Comparison of ENCODE assay signal across 1 cellular context in the genomic region with DNA sequence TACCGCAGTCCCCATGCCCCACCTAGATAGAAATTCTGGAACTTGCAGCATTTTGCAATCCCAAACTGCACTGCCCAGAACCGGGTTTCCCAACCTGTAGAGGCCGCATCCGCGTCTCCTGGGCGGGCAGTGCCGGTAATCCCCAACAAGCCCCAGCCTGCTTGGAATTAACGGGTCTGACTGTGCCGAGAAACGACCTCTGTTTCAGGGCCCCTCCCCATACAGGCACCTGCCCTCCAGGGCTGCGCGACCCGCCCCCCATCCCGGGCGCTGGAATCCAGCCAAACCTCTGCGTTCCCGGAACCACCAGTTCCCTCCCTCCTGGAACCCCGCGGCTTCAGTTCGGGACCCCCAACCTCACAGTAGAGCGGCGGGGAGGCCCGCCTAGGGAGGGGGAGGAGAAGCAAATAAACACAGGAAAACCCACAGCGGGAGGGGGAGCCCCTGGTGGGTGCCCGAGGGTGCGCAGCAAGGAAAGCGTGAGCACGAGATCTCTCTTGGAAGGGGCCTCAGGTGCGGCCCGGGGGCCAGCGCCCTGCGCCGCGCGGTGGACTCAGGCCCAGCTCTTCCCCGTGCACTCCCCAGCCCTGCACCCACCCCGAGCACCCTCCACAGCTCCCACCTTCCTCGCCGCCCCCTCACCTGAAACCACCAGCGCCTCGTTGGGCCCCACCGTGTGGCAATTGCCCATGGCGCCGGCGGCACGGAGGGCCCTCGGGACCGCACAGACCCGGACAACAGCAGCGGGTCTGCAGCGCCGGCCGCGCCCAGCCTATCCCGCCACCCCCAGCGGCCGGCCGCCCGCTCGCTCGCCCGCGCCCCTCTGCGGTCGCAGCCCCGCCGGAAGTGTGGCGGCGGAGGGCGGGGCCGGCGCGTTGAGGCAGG.
TF ChIP-seq lines count a peak whose summit lies in the region.

A gene with protein sequence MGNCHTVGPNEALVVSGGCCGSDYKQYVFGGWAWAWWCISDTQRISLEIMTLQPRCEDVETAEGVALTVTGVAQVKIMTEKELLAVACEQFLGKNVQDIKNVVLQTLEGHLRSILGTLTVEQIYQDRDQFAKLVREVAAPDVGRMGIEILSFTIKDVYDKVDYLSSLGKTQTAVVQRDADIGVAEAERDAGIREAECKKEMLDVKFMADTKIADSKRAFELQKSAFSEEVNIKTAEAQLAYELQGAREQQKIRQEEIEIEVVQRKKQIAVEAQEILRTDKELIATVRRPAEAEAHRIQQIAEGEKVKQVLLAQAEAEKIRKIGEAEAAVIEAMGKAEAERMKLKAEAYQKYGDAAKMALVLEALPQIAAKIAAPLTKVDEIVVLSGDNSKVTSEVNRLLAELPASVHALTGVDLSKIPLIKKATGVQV (minus strand): TSS at position 850 of the 885 bp plus-strand sequence. CDS start 159 bp downstream, at position 691.

TF ChIP-seq in HepG2, 621 proteins besides CTCF, POLR2A, EP300 and RAD21 (continued from another document and continues in another):
- TF ChIP-seq, protein P1, sequence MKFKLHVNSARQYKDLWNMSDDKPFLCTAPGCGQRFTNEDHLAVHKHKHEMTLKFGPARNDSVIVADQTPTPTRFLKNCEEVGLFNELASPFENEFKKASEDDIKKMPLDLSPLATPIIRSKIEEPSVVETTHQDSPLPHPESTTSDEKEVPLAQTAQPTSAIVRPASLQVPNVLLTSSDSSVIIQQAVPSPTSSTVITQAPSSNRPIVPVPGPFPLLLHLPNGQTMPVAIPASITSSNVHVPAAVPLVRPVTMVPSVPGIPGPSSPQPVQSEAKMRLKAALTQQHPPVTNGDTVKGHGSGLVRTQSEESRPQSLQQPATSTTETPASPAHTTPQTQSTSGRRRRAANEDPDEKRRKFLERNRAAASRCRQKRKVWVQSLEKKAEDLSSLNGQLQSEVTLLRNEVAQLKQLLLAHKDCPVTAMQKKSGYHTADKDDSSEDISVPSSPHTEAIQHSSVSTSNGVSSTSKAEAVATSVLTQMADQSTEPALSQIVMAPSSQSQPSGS (CRISPR knock-in tag; IDR thresholded peaks at IDR 0.05) = no peak
- TF ChIP-seq ZC3H4 (CRISPR knock-in tag; IDR thresholded peaks at IDR 0.05; ENCODE audit: borderline replicate concordance) (0 out of 2 replicates have a peak, but pooled peaks have one; percentile 9), ZNF777 (CRISPR knock-in tag; IDR thresholded peaks at IDR 0.05) (no peak), CENPX (CRISPR knock-in tag; IDR thresholded peaks at IDR 0.05) (no peak), ZNF24 (IDR thresholded peaks at IDR 0.05) (no peak), HOXA9 (CRISPR knock-in tag; IDR thresholded peaks at IDR 0.05; ENCODE audit: borderline replicate concordance) (peak; percentile 60; the same call in 1 of the 2 replicates), ZNF253 (CRISPR knock-in tag; IDR thresholded peaks at IDR 0.05; ENCODE audit: borderline replicate concordance) (peak; percentile 78; the same call in 1 of the 2 replicates), ZBTB38 (CRISPR knock-in tag; IDR thresholded peaks at IDR 0.05) (peak; percentile 82), TBX3 (IDR thresholded peaks at IDR 0.05; ENCODE audit: borderline replicate concordance) (no peak), ZNF329 (CRISPR knock-in tag; IDR thresholded peaks at IDR 0.05; ENCODE audit: low read depth) (0 out of 2 replicates have a peak, but pooled peaks have one; percentile 4), ZNF264 (CRISPR knock-in tag; IDR thresholded peaks at IDR 0.05) (no peak), SATB2 (CRISPR knock-in tag; IDR thresholded peaks at IDR 0.05) (peak; percentile 48; the same call in 1 of the 2 replicates), CENPT (CRISPR knock-in tag; IDR thresholded peaks at IDR 0.05; ENCODE audit: low read depth) (no peak), ZNF557 (CRISPR knock-in tag; IDR thresholded peaks at IDR 0.05) (no peak), JUN (CRISPR knock-in tag; IDR thresholded peaks at IDR 0.05) (0 out of 2 replicates have a peak, but pooled peaks have one; percentile 22), HOXD1 (CRISPR knock-in tag; IDR thresholded peaks at IDR 0.05) (no peak), ZNF530 (CRISPR knock-in tag; IDR thresholded peaks at IDR 0.05; ENCODE audit: low read depth) (no peak)
- TF ChIP-seq, protein P2, sequence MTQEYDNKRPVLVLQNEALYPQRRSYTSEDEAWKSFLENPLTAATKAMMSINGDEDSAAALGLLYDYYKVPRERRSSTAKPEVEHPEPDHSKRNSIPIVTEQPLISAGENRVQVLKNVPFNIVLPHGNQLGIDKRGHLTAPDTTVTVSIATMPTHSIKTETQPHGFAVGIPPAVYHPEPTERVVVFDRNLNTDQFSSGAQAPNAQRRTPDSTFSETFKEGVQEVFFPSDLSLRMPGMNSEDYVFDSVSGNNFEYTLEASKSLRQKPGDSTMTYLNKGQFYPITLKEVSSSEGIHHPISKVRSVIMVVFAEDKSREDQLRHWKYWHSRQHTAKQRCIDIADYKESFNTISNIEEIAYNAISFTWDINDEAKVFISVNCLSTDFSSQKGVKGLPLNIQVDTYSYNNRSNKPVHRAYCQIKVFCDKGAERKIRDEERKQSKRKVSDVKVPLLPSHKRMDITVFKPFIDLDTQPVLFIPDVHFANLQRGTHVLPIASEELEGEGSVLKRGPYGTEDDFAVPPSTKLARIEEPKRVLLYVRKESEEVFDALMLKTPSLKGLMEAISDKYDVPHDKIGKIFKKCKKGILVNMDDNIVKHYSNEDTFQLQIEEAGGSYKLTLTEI (CRISPR knock-in tag; conservative IDR thresholded peaks at IDR 0.05) = no peak
- TF ChIP-seq, protein P3, sequence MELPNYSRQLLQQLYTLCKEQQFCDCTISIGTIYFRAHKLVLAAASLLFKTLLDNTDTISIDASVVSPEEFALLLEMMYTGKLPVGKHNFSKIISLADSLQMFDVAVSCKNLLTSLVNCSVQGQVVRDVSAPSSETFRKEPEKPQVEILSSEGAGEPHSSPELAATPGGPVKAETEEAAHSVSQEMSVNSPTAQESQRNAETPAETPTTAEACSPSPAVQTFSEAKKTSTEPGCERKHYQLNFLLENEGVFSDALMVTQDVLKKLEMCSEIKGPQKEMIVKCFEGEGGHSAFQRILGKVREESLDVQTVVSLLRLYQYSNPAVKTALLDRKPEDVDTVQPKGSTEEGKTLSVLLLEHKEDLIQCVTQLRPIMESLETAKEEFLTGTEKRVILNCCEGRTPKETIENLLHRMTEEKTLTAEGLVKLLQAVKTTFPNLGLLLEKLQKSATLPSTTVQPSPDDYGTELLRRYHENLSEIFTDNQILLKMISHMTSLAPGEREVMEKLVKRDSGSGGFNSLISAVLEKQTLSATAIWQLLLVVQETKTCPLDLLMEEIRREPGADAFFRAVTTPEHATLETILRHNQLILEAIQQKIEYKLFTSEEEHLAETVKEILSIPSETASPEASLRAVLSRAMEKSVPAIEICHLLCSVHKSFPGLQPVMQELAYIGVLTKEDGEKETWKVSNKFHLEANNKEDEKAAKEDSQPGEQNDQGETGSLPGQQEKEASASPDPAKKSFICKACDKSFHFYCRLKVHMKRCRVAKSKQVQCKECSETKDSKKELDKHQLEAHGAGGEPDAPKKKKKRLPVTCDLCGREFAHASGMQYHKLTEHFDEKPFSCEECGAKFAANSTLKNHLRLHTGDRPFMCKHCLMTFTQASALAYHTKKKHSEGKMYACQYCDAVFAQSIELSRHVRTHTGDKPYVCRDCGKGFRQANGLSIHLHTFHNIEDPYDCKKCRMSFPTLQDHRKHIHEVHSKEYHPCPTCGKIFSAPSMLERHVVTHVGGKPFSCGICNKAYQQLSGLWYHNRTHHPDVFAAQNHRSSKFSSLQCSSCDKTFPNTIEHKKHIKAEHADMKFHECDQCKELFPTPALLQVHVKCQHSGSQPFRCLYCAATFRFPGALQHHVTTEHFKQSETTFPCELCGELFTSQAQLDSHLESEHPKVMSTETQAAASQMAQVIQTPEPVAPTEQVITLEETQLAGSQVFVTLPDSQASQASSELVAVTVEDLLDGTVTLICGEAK (IDR thresholded peaks at IDR 0.05) = no peak
- TF ChIP-seq, protein P3 (CRISPR knock-in tag; IDR thresholded peaks at IDR 0.05) = peak; percentile 56; the same call in 1 of the 2 replicates
- TF ChIP-seq, protein P4, sequence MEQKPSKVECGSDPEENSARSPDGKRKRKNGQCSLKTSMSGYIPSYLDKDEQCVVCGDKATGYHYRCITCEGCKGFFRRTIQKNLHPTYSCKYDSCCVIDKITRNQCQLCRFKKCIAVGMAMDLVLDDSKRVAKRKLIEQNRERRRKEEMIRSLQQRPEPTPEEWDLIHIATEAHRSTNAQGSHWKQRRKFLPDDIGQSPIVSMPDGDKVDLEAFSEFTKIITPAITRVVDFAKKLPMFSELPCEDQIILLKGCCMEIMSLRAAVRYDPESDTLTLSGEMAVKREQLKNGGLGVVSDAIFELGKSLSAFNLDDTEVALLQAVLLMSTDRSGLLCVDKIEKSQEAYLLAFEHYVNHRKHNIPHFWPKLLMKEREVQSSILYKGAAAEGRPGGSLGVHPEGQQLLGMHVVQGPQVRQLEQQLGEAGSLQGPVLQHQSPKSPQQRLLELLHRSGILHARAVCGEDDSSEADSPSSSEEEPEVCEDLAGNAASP (CRISPR knock-in tag; IDR thresholded peaks at IDR 0.05; ENCODE audit: borderline replicate concordance) = no peak
- TF ChIP-seq, protein P5, sequence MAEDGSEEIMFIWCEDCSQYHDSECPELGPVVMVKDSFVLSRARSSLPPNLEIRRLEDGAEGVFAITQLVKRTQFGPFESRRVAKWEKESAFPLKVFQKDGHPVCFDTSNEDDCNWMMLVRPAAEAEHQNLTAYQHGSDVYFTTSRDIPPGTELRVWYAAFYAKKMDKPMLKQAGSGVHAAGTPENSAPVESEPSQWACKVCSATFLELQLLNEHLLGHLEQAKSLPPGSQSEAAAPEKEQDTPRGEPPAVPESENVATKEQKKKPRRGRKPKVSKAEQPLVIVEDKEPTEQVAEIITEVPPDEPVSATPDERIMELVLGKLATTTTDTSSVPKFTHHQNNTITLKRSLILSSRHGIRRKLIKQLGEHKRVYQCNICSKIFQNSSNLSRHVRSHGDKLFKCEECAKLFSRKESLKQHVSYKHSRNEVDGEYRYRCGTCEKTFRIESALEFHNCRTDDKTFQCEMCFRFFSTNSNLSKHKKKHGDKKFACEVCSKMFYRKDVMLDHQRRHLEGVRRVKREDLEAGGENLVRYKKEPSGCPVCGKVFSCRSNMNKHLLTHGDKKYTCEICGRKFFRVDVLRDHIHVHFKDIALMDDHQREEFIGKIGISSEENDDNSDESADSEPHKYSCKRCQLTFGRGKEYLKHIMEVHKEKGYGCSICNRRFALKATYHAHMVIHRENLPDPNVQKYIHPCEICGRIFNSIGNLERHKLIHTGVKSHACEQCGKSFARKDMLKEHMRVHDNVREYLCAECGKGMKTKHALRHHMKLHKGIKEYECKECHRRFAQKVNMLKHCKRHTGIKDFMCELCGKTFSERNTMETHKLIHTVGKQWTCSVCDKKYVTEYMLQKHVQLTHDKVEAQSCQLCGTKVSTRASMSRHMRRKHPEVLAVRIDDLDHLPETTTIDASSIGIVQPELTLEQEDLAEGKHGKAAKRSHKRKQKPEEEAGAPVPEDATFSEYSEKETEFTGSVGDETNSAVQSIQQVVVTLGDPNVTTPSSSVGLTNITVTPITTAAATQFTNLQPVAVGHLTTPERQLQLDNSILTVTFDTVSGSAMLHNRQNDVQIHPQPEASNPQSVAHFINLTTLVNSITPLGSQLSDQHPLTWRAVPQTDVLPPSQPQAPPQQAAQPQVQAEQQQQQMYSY (CRISPR knock-in tag; IDR thresholded peaks at IDR 0.05) = no peak
- TF ChIP-seq, protein P6, sequence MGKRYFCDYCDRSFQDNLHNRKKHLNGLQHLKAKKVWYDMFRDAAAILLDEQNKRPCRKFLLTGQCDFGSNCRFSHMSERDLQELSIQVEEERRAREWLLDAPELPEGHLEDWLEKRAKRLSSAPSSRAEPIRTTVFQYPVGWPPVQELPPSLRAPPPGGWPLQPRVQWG (CRISPR knock-in tag; IDR thresholded peaks at IDR 0.05; ENCODE audit: borderline replicate concordance, low read depth) = no peak
- TF ChIP-seq, protein P7, sequence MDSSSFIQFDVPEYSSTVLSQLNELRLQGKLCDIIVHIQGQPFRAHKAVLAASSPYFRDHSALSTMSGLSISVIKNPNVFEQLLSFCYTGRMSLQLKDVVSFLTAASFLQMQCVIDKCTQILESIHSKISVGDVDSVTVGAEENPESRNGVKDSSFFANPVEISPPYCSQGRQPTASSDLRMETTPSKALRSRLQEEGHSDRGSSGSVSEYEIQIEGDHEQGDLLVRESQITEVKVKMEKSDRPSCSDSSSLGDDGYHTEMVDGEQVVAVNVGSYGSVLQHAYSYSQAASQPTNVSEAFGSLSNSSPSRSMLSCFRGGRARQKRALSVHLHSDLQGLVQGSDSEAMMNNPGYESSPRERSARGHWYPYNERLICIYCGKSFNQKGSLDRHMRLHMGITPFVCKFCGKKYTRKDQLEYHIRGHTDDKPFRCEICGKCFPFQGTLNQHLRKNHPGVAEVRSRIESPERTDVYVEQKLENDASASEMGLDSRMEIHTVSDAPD (CRISPR knock-in tag; IDR thresholded peaks at IDR 0.05) = no peak
